ENCODE assay signal across 25 cellular contexts in the genomic region with DNA sequence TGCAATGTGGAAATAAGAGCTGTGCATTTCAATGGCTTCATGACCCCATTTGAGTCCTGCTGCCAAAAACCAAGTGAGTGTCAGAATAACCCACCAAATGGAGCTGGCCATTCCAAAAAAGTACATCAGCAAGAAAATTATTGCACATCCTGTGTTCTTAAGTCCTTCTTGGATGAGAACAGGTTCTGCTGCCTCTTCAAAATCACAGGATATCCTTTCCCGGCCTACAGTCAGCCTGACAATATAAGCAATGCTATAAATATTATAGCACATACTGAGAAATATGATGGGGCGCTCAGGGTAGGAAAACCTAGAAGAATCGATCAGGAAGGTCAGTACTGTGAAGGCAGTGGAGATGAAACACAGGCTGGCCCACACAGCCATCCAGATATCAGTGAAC. TPM values are rescaled to one million over a fixed set of nuclear protein-coding genes. Genes with fewer than 3 reads are reported as not detected.
DNase-seq lines count a peak whose midpoint lies in the region; ATAC-seq, FAIRE-seq and TF ChIP-seq lines count a peak whose summit lies in the region.
"Had no signal": no experiment of that assay in that cellular context is flagged by ENCODE, and none has a peak within 500 bp of the region (broad histone marks: within the 10 kb centered on the region; RNA-seq: fewer than 3 reads in every experiment).

No MANE protein-coding gene starts in this region.

- H3K9ac ChIP-seq in HepG2 (ENCODE audit: insufficient read depth, low read depth, low read length), result no peak overlapping the region
- no peak overlapping the region for H3K9ac ChIP-seq in liver (ENCODE audit: low read depth in 1 of 2, low read length in 2 of 2)

- H3K27me3 ChIP-seq in HepG2 (ENCODE audit: control insufficient read depth in 1 of 2, insufficient read depth in 2 of 2, low read length in 2 of 2) (no peaks in the 10 kb centered on the region; a peak in 1 of 5 replicates), right lobe of liver (no peaks in the 10 kb centered on the region), liver (ENCODE audit: control insufficient read depth in 4 of 4, insufficient read depth in 4 of 4, low read length in 3 of 4) (no peaks in the 10 kb centered on the region), spleen (replicated peaks in 1 of 7) (peaks cover 0 to 35% (median 15%) of the 10 kb centered on the region in 7 donors), prostate gland (replicated peaks; ENCODE audit: insufficient read depth) (no peaks in the 10 kb centered on the region)

- no peak overlapping the region for H3K4me3 Mint-ChIP-seq in stimulated activated effector memory CD8-positive, alpha-beta T cell treated with anti-CD3 and anti-CD28 coated beads, Interleukin-12 subunit alpha, Interleukin-12 subunit beta, amount 100 ng/mL, for 72 hours
- H3K4me3 Mint-ChIP-seq: activated CD4-positive, alpha-beta memory T cell treated with anti-CD3 and anti-CD28 coated beads, Interleukin-2, amount 10 ng/mL, durations not matched to agents 7 days and 5 days; natural killer cell; stimulated activated naive CD8-positive, alpha-beta T cell treated with anti-CD3 and anti-CD28 coated beads, Interleukin-15, Interleukin-2, amounts not matched to agents 100 ng/mL and 50 ng/mL, for 24 hours; T-helper 2 cell treated with Interferon-gamma antibody and Interleukin-4, amounts not matched to agents 5 μg/mL and 100 μg/mL, for 36 hours had no signal

- peak overlapping the region; percentile 81 for H3K4me2 ChIP-seq in HepG2 (ENCODE audit: low read depth, low read length)

- H4K20me1 ChIP-seq in HepG2 (ENCODE audit: insufficient read depth, low read length), result peaks cover 15% of the 10 kb centered on the region

- H2AFZ ChIP-seq in HepG2 (ENCODE audit: low read length), result no peak overlapping the region

- DNase-seq in HepG2 (ENCODE audit: low spot score) (no peak), right lobe of liver (no peak), spleen (no peak), prostate gland (ENCODE audit: low spot score) (no peak)
- DNase-seq in activated naive CD4-positive, alpha-beta T cell treated with Interleukin-2 at 50 U/mL for 16 hours, result no peak
- no peak for DNase-seq in activated CD4-positive, alpha-beta T cell treated with anti-CD3 and anti-CD28 coated beads for 4 hours
- DNase-seq in stimulated activated effector memory CD8-positive, alpha-beta T cell treated with anti-CD3 and anti-CD28 coated beads, Interleukin-12 subunit alpha, Interleukin-12 subunit beta, amount 100 ng/mL, for 72 hours (ENCODE audit: low spot score in 2 of 2), result no peak
- DNase-seq: ACHN; activated CD4-positive, alpha-beta memory T cell treated with anti-CD3 and anti-CD28 coated beads, Interleukin-2, amount 10 ng/mL, durations not matched to agents 7 days and 5 days; activated CD4-positive, CD25-positive, alpha-beta regulatory T cell; activated naive CD4-positive, alpha-beta T cell treated with anti-CD3 and anti-CD28 coated beads, Interleukin-2, amount 50 U/mL, for 16 hours; C1 segment of cervical spinal cord; DMS 273 treated with DMSO at 0.1 percent for 48 hours; HFFc6; hippocampal formation; natural killer cell; NCI-H1105 treated with DMSO at 0.1 percent for 48 hours; NCI-H510A treated with DMSO at 0.1 percent for 48 hours; small intestine; stimulated activated CD4-positive, alpha-beta T cell treated with anti-CD3 and anti-CD28 coated beads, Interleukin-2, amount 100 ng/mL, for 48 hours had no signal

- in situ Hi-C loops in HepG2 (cut with HindIII; ENCODE audit: extremely low pct_ligation_motif_present, low pct_unique_long_range_greater_than_20kb), result loop anchor here (5.0 kb wide), 1 partner anchor 86 kb away; the partner anchor contains the start of gene TMEM135

- no peak overlapping the region for H3K27ac ChIP-seq in HepG2 (ENCODE audit: extremely low read length, insufficient read depth, low read length)
- no peak overlapping the region for H3K27ac ChIP-seq in right lobe of liver
- H3K27ac ChIP-seq in liver (ENCODE audit: low read depth in 1 of 2, low read length in 2 of 2), result no peak overlapping the region
- H3K27ac ChIP-seq in spleen, result peak overlapping the region in 6 of 8 donors; percentile 6 to 89 (median 73)
- H3K27ac ChIP-seq in prostate gland, result peak overlapping the region in 1 of 2 donors; percentile 89
- H3K27ac ChIP-seq: SK-N-MC had no signal

- no TSS peak for BruUV-seq in HepG2 (replicated peaks; lab: Mats Ljungman, UMichigan)

- TF ChIP-seq POLR2A in HepG2 (IDR thresholded peaks at IDR 0.05; ENCODE audit: insufficient read depth in 1 of 2, low read depth in 2 of 2, low read length in 2 of 2), result no peak
- no peak for TF ChIP-seq POLR2A in right lobe of liver (IDR thresholded peaks at IDR 0.05)
- TF ChIP-seq POLR2A in spleen (IDR thresholded peaks at IDR 0.05), result no peak
- no peak for TF ChIP-seq POLR2A in prostate gland (IDR thresholded peaks at IDR 0.05)

- H3K4me1 ChIP-seq in HepG2 (ENCODE audit: insufficient read depth, low read length) (peaks cover 61% of the 10 kb centered on the region), right lobe of liver (peaks cover 0 to 7% (median 0%) of the 10 kb centered on the region in 4 donors), liver (ENCODE audit: control insufficient read depth in 4 of 4, insufficient read depth in 4 of 4, low read length in 3 of 4) (peaks cover 3 to 27% (median 17%) of the 10 kb centered on the region in 4 donors), spleen (peaks cover 12 to 84% (median 37%) of the 10 kb centered on the region in 6 donors), prostate gland (replicated peaks) (no peaks in the 10 kb centered on the region)

- no peak for FAIRE-seq in HepG2 (lab: Jason Lieb, UNC)
- FAIRE-seq: G401.6, small intestine had no signal

- H3K27ac Mint-ChIP-seq in stimulated activated effector memory CD8-positive, alpha-beta T cell treated with anti-CD3 and anti-CD28 coated beads, Interleukin-12 subunit alpha, Interleukin-12 subunit beta, amount 100 ng/mL, for 72 hours, result no peak overlapping the region
- H3K27ac Mint-ChIP-seq: activated CD4-positive, alpha-beta memory T cell treated with anti-CD3 and anti-CD28 coated beads, Interleukin-2, amount 10 ng/mL, durations not matched to agents 7 days and 5 days; natural killer cell; stimulated activated naive CD8-positive, alpha-beta T cell treated with anti-CD3 and anti-CD28 coated beads, Interleukin-15, Interleukin-2, amounts not matched to agents 100 ng/mL and 50 ng/mL, for 24 hours; T-helper 2 cell treated with Interferon-gamma antibody and Interleukin-4, amounts not matched to agents 5 μg/mL and 100 μg/mL, for 36 hours had no signal

- H3K36me3 ChIP-seq in HepG2 (replicated peaks in 1 of 2; ENCODE audit: control insufficient read depth in 1 of 2, insufficient read depth in 2 of 2, low read length in 2 of 2), result peaks cover 13 to 38% of the 10 kb centered on the region in 2 experiments
- H3K36me3 ChIP-seq in right lobe of liver, result peaks cover 0 to 7% (median 0%) of the 10 kb centered on the region in 4 donors
- H3K36me3 ChIP-seq in liver (ENCODE audit: control insufficient read depth in 4 of 4, insufficient read depth in 3 of 4, low read depth in 1 of 4, low read length in 3 of 4), result peaks cover 0 to 10% (median 5%) of the 10 kb centered on the region in 4 donors
- peaks cover 0 to 18% (median 0%) of the 10 kb centered on the region in 6 donors for H3K36me3 ChIP-seq in spleen
- no peaks in the 10 kb centered on the region for H3K36me3 ChIP-seq in prostate gland

- TF ChIP-seq EP300 in HepG2 (IDR thresholded peaks at IDR 0.05; ENCODE audit: low read depth in 2 of 2, low read length in 2 of 2) (no peak), HepG2 (CRISPR knock-in tag; IDR thresholded peaks at IDR 0.05; ENCODE audit: borderline replicate concordance) (no peak)

- TF ChIP-seq CTCF in HepG2 (CRISPR knock-in tag; IDR thresholded peaks at IDR 0.05) (no peak), right lobe of liver (IDR thresholded peaks at IDR 0.05) (no peak), liver (IDR thresholded peaks at IDR 0.05; ENCODE audit: low read depth, low read length, missing input control) (no peak), spleen (IDR thresholded peaks at IDR 0.05 in 8 of 11, conservative IDR thresholded peaks at IDR 0.05 in 3 of 11) (no peak), prostate gland (IDR thresholded peaks at IDR 0.05) (no peak)

- H3K4me3 ChIP-seq in HepG2 (replicated peaks in 1 of 3; ENCODE audit: insufficient read depth in 1 of 3, low read depth in 2 of 3, low read length in 3 of 3), result peak overlapping the region in 1 of 3 experiments; percentile 87; a peak in 3 of 6 replicates
- no peak overlapping the region for H3K4me3 ChIP-seq in right lobe of liver
- H3K4me3 ChIP-seq in liver (ENCODE audit: low read depth in 1 of 3, low read length in 3 of 3), result no peak overlapping the region
- peak overlapping the region in 6 of 8 donors; percentile 69 to 92 (median 76) for H3K4me3 ChIP-seq in spleen
- H3K4me3 ChIP-seq in prostate gland, result no peak overlapping the region
- H3K4me3 ChIP-seq: SK-N-MC had no signal

- H3K9me3 Mint-ChIP-seq in stimulated activated effector memory CD8-positive, alpha-beta T cell treated with anti-CD3 and anti-CD28 coated beads, Interleukin-12 subunit alpha, Interleukin-12 subunit beta, amount 100 ng/mL, for 72 hours, result no peaks in the 10 kb centered on the region
- H3K9me3 Mint-ChIP-seq: activated CD4-positive, alpha-beta memory T cell treated with anti-CD3 and anti-CD28 coated beads, Interleukin-2, amount 10 ng/mL, durations not matched to agents 7 days and 5 days; HFFc6; natural killer cell; stimulated activated naive CD8-positive, alpha-beta T cell treated with anti-CD3 and anti-CD28 coated beads, Interleukin-15, Interleukin-2, amounts not matched to agents 100 ng/mL and 50 ng/mL, for 24 hours; T-helper 2 cell treated with Interferon-gamma antibody and Interleukin-4, amounts not matched to agents 5 μg/mL and 100 μg/mL, for 36 hours had no signal

- H3K9me3 ChIP-seq in HepG2 (ENCODE audit: low read length) (no peaks in the 10 kb centered on the region), right lobe of liver (no peaks in the 10 kb centered on the region), liver (ENCODE audit: control insufficient read depth in 4 of 4, low read length in 3 of 4) (no peaks in the 10 kb centered on the region), spleen (no peaks in the 10 kb centered on the region), prostate gland (no peaks in the 10 kb centered on the region)

- H3K4me1 Mint-ChIP-seq in stimulated activated effector memory CD8-positive, alpha-beta T cell treated with anti-CD3 and anti-CD28 coated beads, Interleukin-12 subunit alpha, Interleukin-12 subunit beta, amount 100 ng/mL, for 72 hours, result peaks cover 17% of the 10 kb centered on the region

- no peaks in the 10 kb centered on the region for H3K36me3 Mint-ChIP-seq in stimulated activated effector memory CD8-positive, alpha-beta T cell treated with anti-CD3 and anti-CD28 coated beads, Interleukin-12 subunit alpha, Interleukin-12 subunit beta, amount 100 ng/mL, for 72 hours
- H3K36me3 Mint-ChIP-seq: natural killer cell had no signal

- intact Hi-C loops in HepG2 (cut with micrococcal nuclease; ENCODE audit: unreplicated experiment) (no loop called here), right lobe of liver (cut with DNase I) (no loop called here), spleen (cut with DNase I; ENCODE audit: low total_unique reads) (no loop called here), prostate gland (cut with DNase I) (no loop called here)

- ATAC-seq in HepG2 (no peak), right lobe of liver (no peak)
- no peak for ATAC-seq in stimulated activated effector memory CD8-positive, alpha-beta T cell treated with anti-CD3 and anti-CD28 coated beads, Interleukin-12 subunit alpha, Interleukin-12 subunit beta, amount 100 ng/mL, for 72 hours
- ATAC-seq: natural killer cell had no signal

- TF ChIP-seq RAD21 in HepG2 (CRISPR knock-in tag; IDR thresholded peaks at IDR 0.05) (no peak), liver (IDR thresholded peaks at IDR 0.05) (no peak)

- POLR2A ChIA-PET in HepG2 (lab: Yijun Ruan, JAX), result interaction anchor here (11.5 kb wide), 1 partner anchor 10 kb away, joined by 287 read pairs; no protein-coding TSS in a partner anchor

- 98% methylated on average over 3 of the region's 3 CpGs for WGBS in HepG2 (ENCODE audit: low lambda C conversion rate)
- 72% methylated on average over 3 of the region's 3 CpGs for WGBS in right lobe of liver (ENCODE audit: insufficient coverage, low coverage, low lambda C conversion rate, missing lambda C conversion rate)
- WGBS in liver, result 82% methylated on average over 3 of the region's 3 CpGs
- WGBS in spleen, 5 donors, result 71 to 85% (median 77%) methylated on average over 3 of the region's 3 CpGs
- WGBS in prostate gland, result 80% methylated on average over 3 of the region's 3 CpGs

- CTCF ChIA-PET in HepG2 (lab: Yijun Ruan, JAX; ENCODE audit: low intra/inter-chr PET ratio, low total read pairs), result no interaction called here

- H3K79me2 ChIP-seq in HepG2 (ENCODE audit: insufficient read depth, low read length), result peaks cover 82% of the 10 kb centered on the region

RNA-seq across cellular contexts. Expression of gene FZD4, which starts 3.5 kb away (rescaled TPM):
- total RNA-seq in HepG2 (2016; rRNA removed; fragmentation: Illumina TruSeq; extraction: Trizol) (34.7 and 46.5 TPM in 2 replicates), right lobe of liver (10 to 100 TPM; 12.5 to 26.1 (median 17.1) TPM), liver (10 to 100 TPM in 1 of 2 donors, 1 to 10 TPM in 1; 8.8 to 23.7 TPM), spleen (10 to 100 TPM; 13.2 to 46.7 (median 36.1) TPM), prostate gland (10 to 100 TPM; 34.3 to 38.3 TPM)
- 3.4 and 3.7 TPM in 2 replicates for total RNA-seq in HepG2 (2016; cell fraction: cytosol; rRNA removed; fragmentation: Illumina TruSeq; extraction: Trizol; ENCODE audit: low read depth)
- total RNA-seq in HepG2 (2016; cell fraction: insoluble cytoplasmic fraction; rRNA removed; fragmentation: Illumina TruSeq; extraction: Trizol), result 36.7 and 46.5 TPM in 2 replicates
- 15.6 and 16.1 TPM in 2 replicates for total RNA-seq in HepG2 (2016; cell fraction: membrane; rRNA removed; fragmentation: Illumina TruSeq; extraction: Trizol)
- 57.2 and 60.7 TPM in 2 replicates for total RNA-seq in HepG2 (2016; cell fraction: nucleus; rRNA removed; fragmentation: Illumina TruSeq; extraction: Trizol)
- polyA plus RNA-seq in HepG2 (2011; rRNA removed) (49.1 and 70.4 TPM in 2 replicates), liver (1 to 10 TPM; 4.9 to 7.7 TPM), spleen (1 to 10 TPM; 3.0 to 9.4 (median 5.0) TPM)
- 41.6 and 43.4 TPM in 2 replicates for polyA plus RNA-seq in HepG2 (2011; cell fraction: cytosol; rRNA removed)
- 33.6 and 37.4 TPM in 2 replicates for polyA plus RNA-seq in HepG2 (2011; cell fraction: nucleus; rRNA removed)
- polyA plus RNA-seq in HepG2 (2012), result 22.8 and 29.0 TPM in 2 replicates
- 1.4 and 1.5 TPM in 2 replicates for polyA plus RNA-seq in HepG2 (2016; cell fraction: cytosol; fragmentation: Illumina TruSeq; extraction: Trizol; ENCODE audit: low read depth)
- polyA plus RNA-seq in HepG2 (2016; cell fraction: insoluble cytoplasmic fraction; fragmentation: Illumina TruSeq; extraction: Trizol; ENCODE audit: low read depth), result 19.7 and 21.6 TPM in 2 replicates
- 4.3 and 4.6 TPM in 2 replicates for polyA plus RNA-seq in HepG2 (2016; cell fraction: membrane; fragmentation: Illumina TruSeq; extraction: Trizol; ENCODE audit: low read depth)
- polyA plus RNA-seq in HepG2 (2016; cell fraction: nucleus; fragmentation: Illumina TruSeq; extraction: Trizol; ENCODE audit: insufficient read depth, low read depth), result 58.8 and 63.1 TPM in 2 replicates
- 16.6 and 151 TPM in 2 replicates for polyA minus RNA-seq in HepG2 (2011; rRNA and poly(A)+ RNA removed; ENCODE audit: low replicate concordance)
- 66.3 and 82.1 TPM in 2 replicates for polyA minus RNA-seq in HepG2 (2011; cell fraction: cytosol; rRNA and poly(A)+ RNA removed)
- 43.3 and 46.9 TPM in 2 replicates for polyA minus RNA-seq in HepG2 (2011; cell fraction: nucleus; rRNA and poly(A)+ RNA removed)

Comparison
In these comparisons a context has a peak if more than half of its experiments do, and no peak if none do; other contexts are left out.
1. H3K27ac ChIP-seq: peak in spleen (6 of 8); none in HepG2 (single experiment), right lobe of liver (0 of 3) and liver (0 of 2).
2. H3K4me3 ChIP-seq: peak in spleen (6 of 8); none in right lobe of liver (0 of 3), liver (0 of 3) and prostate gland (0 of 2).